Comparison of ENCODE assay signal across 8 cellular contexts in genomic region chr17:76397687-76398522, GRCh38. TPM values are rescaled to one million over a fixed set of nuclear protein-coding genes. Genes with fewer than 3 reads are reported as not detected.
DNase-seq lines count a peak whose midpoint lies in the region; ATAC-seq and TF ChIP-seq lines count a peak whose summit lies in the region.

No MANE protein-coding gene starts in this region.

- H3K9me3 ChIP-seq in psoas muscle (no peaks in the 10 kb centered on the region), uterus (no peaks in the 10 kb centered on the region)

- ATAC-seq in Right ventricle myocardium inferior (peak; percentile 82), psoas muscle (peak; percentile 87 to 96 (median 90)), GM18858 (IDR thresholded peaks at IDR 0.05; ENCODE audit: unreplicated experiment) (no peak)

- no peak for TF ChIP-seq POLR2A in uterus (IDR thresholded peaks at IDR 0.05)

- H3K4me1 ChIP-seq in psoas muscle (peaks cover 3% of the 10 kb centered on the region), uterus (no peaks in the 10 kb centered on the region)

- H3K27me3 ChIP-seq in psoas muscle (ENCODE audit: insufficient read depth in 3 of 3, low read length in 2 of 3) (no peaks in the 10 kb centered on the region), uterus (no peaks in the 10 kb centered on the region)

- H3K27ac ChIP-seq in psoas muscle (peak overlapping the region; percentile 65), uterus (no peak overlapping the region)

- peak; percentile 16 for DNase-seq in GF-D8 (lab: John Stamatoyannopoulos, UW)
- DNase-seq in NAMALWA (ENCODE audit: low spot score), result peak; percentile 89
- DNase-seq in SKM-1 treated with dmso at 0.1 percent for 144 hours (lab: John Stamatoyannopoulos, UW; ENCODE audit: unreplicated experiment), result peak; percentile 54
- DNase-seq in activated naive CD4-positive, alpha-beta T cell treated with anti-CD3 and anti-CD28 coated beads, Interleukin-2, amount 50 U/mL, for 16 hours, result peak; percentile 85
- DNase-seq in Right ventricle myocardium inferior (ENCODE audit: missing footprints), result peak; percentile 93
- DNase-seq in psoas muscle, result peak; percentile 90 to 95
- DNase-seq in uterus, result peak; percentile 86 to 87

- intact Hi-C loops in Right ventricle myocardium inferior (cut with DNase I) (loop anchor here (2.0 to 5.0 kb wide), 2 partner anchors 46 to 93 kb away; partner anchors contain the start of gene PRPSAP1), psoas muscle (cut with DNase I) (loop anchor here (1.0 to 5.0 kb wide), 2 partner anchors 95 to 96 kb away; no protein-coding TSS in a partner anchor), uterus (cut with DNase I; ENCODE audit: low total_unique reads) (loop anchor here (5.0 kb wide), 1 partner anchor 96 kb away; no protein-coding TSS in a partner anchor)

- H3K4me3 ChIP-seq in psoas muscle (no peak overlapping the region), uterus (no peak overlapping the region)

- 51 to 60% (median 54%) methylated on average over 16 of the region's 16 CpGs for WGBS in psoas muscle, 3 donors

- H3K36me3 ChIP-seq in psoas muscle (ENCODE audit: insufficient read depth in 1 of 2, low read depth in 1 of 2), result peaks cover 2 to 96% of the 10 kb centered on the region in 2 donors
- no peaks in the 10 kb centered on the region for H3K36me3 ChIP-seq in uterus

- TF ChIP-seq CTCF in psoas muscle (IDR thresholded peaks at IDR 0.05), result peak; percentile 98
- peak; percentile 95 to 97 (median 96) for TF ChIP-seq CTCF in uterus (IDR thresholded peaks at IDR 0.05)

RNA-seq across cellular contexts. Expression of gene SPHK1, which starts 13.5 kb away (rescaled TPM):
- total RNA-seq in Right ventricle myocardium inferior (2.7 TPM), psoas muscle (1 to 10 TPM in 3 of 4 donors, under 1 TPM in 1; 0.90 to 5.3 (median 2.6) TPM), uterus (10 to 100 TPM in 2 of 4 donors, 1 to 10 TPM in 2; 7.9 to 33.2 (median 12.0) TPM)
- 10 to 100 TPM in 1 of 3 donors, 1 to 10 TPM in 2; 1.3 to 21.3 (median 3.1) TPM for polyA plus RNA-seq in psoas muscle

RNA-seq across cellular contexts. Expression of gene PRPSAP1, which starts 44.2 kb away (rescaled TPM):
- total RNA-seq in Right ventricle myocardium inferior, result 35.9 TPM
- total RNA-seq in psoas muscle, result 10 to 100 TPM; 14.8 to 20.0 (median 18.1) TPM
- 10 to 100 TPM in 2 of 3 donors, 1 to 10 TPM in 1; 9.5 to 24.7 (median 12.3) TPM for polyA plus RNA-seq in psoas muscle
- 10 to 100 TPM; 52.4 to 82.3 (median 68.7) TPM for total RNA-seq in uterus

RNA-seq across cellular contexts. Expression of gene UBE2O, which starts 55.0 kb away (rescaled TPM):
- total RNA-seq in Right ventricle myocardium inferior, result 35.4 TPM
- total RNA-seq in psoas muscle, result 10 to 100 TPM; 37.3 to 45.5 (median 39.7) TPM
- 10 to 100 TPM; 11.6 to 23.9 (median 12.3) TPM for polyA plus RNA-seq in psoas muscle
- 10 to 100 TPM in 2 of 4 donors, 1 to 10 TPM in 2; 5.0 to 31.5 (median 17.9) TPM for total RNA-seq in uterus

Comparison
In these comparisons a context has a peak if more than half of its experiments do, and no peak if none do; other contexts are left out.
1. DNase-seq: peak in every context shown above with its lines; median percentile 93 in Right ventricle myocardium inferior; 92 in psoas muscle; 89 in NAMALWA; 86 in uterus; 85 in activated naive CD4-positive, alpha-beta T cell treated with anti-CD3 and anti-CD28 coated beads, Interleukin-2, amount 50 U/mL, for 16 hours; 54 in SKM-1 treated with dmso at 0.1 percent for 144 hours; 16 in GF-D8.